ENCODE assay signal across 27 cellular contexts in the genomic region with DNA sequence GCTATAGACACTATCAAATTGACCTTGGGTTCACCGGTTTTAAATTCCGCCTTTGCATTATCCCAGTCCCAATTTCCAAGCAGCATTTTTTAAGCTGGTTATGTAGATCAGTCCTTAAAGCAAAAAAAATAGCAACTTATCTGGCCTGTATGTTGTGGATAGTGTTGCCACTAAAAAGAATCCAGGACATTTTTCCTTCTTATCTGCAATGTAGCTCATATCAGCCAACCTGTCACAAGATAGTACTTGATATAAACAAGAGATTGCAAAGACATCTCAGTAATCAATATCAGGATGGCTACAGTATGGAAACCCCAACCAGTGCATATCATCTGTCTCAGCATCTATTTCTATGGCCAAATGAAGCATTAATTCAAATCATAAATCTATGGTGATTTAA.
DNase-seq lines count a peak whose midpoint lies in the region; ATAC-seq and TF ChIP-seq lines count a peak whose summit lies in the region.
"Had no signal": no experiment of that assay in that cellular context is flagged by ENCODE, and none has a peak within 500 bp of the region (broad histone marks: within the 10 kb centered on the region; RNA-seq: fewer than 3 reads in every experiment).

No MANE protein-coding gene starts in this region.

- H3K4me3 ChIP-seq in IMR-90 (ENCODE audit: insufficient read depth, low read depth, low read length) (no peak overlapping the region), mesenchymal stem cell (ENCODE audit: insufficient read depth in 1 of 2, low read depth in 1 of 2, low read length in 2 of 2) (no peak overlapping the region), psoas muscle (no peak overlapping the region)
- H3K4me3 ChIP-seq: K562, SK-N-MC had no signal

- no peak overlapping the region for H2BK12ac ChIP-seq in mesenchymal stem cell (ENCODE audit: low read length in 2 of 2)

- TF ChIP-seq POLR2A in IMR-90 (IDR thresholded peaks at IDR 0.05; ENCODE audit: low read depth, low read length) = no peak

- H2BK120ac ChIP-seq in IMR-90 (ENCODE audit: low read depth, low read length) (peak overlapping the region; percentile 32; the same call in 1 of the 2 replicates), mesenchymal stem cell (ENCODE audit: low read depth, low read length) (no peak overlapping the region)

- H2BK15ac ChIP-seq in IMR-90 (ENCODE audit: low read depth, low read length) = no peak overlapping the region
- no peak overlapping the region for H2BK15ac ChIP-seq in mesenchymal stem cell (ENCODE audit: low read depth, poor library complexity, severe bottlenecking)

- no peaks in the 10 kb centered on the region for H3K27me3 ChIP-seq in IMR-90 (ENCODE audit: control insufficient read depth, insufficient read depth, low read length)
- no peaks in the 10 kb centered on the region for H3K27me3 ChIP-seq in mesenchymal stem cell (ENCODE audit: control insufficient read depth in 1 of 2, insufficient read depth in 1 of 2, low read length in 2 of 2)
- H3K27me3 ChIP-seq in psoas muscle (ENCODE audit: insufficient read depth in 3 of 3, low read length in 2 of 3) = no peaks in the 10 kb centered on the region
- H3K27me3 ChIP-seq: BE2C had no signal

- no peaks in the 10 kb centered on the region for H3K79me1 ChIP-seq in IMR-90 (ENCODE audit: low read depth in 1 of 2, low read length in 2 of 2)
- H3K79me1 ChIP-seq in mesenchymal stem cell (replicated peaks; ENCODE audit: low read length, poor library complexity, severe bottlenecking) = no peaks in the 10 kb centered on the region

- H3K27me3 Mint-ChIP-seq in activated CD4-positive, alpha-beta memory T cell treated with anti-CD3 and anti-CD28 coated beads for 36 hours = no peaks in the 10 kb centered on the region
- peaks cover 1% of the 10 kb centered on the region for H3K27me3 Mint-ChIP-seq in endothelial cell (ENCODE audit: unreplicated experiment)
- H3K27me3 Mint-ChIP-seq: CD8-positive, alpha-beta memory T cell had no signal

- H2AK9ac ChIP-seq in IMR-90 (replicated peaks; ENCODE audit: low read depth, low read length, poor library complexity) = no peak overlapping the region

- H4K8ac ChIP-seq in IMR-90 (ENCODE audit: low read depth in 2 of 2, low read length in 2 of 2) = peak overlapping the region in 1 of 2 experiments; percentile 36; a peak in 2 of 4 replicates
- H4K8ac ChIP-seq in mesenchymal stem cell (ENCODE audit: low read length) = no peak overlapping the region

- H3K9me3 Mint-ChIP-seq in activated CD4-positive, alpha-beta memory T cell treated with anti-CD3 and anti-CD28 coated beads for 36 hours = no peaks in the 10 kb centered on the region
- H3K9me3 Mint-ChIP-seq in endothelial cell (ENCODE audit: unreplicated experiment) = no peaks in the 10 kb centered on the region
- H3K9me3 Mint-ChIP-seq: CD14-positive monocyte had no signal

- no TSS peak for BruUV-seq in IMR-90 (replicated peaks; lab: Mats Ljungman, UMichigan)

- H3K27ac Mint-ChIP-seq in activated CD4-positive, alpha-beta memory T cell treated with anti-CD3 and anti-CD28 coated beads for 36 hours = no peak overlapping the region
- no peak overlapping the region for H3K27ac Mint-ChIP-seq in endothelial cell (ENCODE audit: unreplicated experiment)
- H3K27ac Mint-ChIP-seq: CD14-positive monocyte; CD8-positive, alpha-beta memory T cell had no signal

- no peak overlapping the region for H3K23ac ChIP-seq in IMR-90 (ENCODE audit: low read depth, low read length)
- H3K23ac ChIP-seq in mesenchymal stem cell (ENCODE audit: low read length in 2 of 2) = no peak overlapping the region

- no peaks in the 10 kb centered on the region for H3K36me3 ChIP-seq in IMR-90 (ENCODE audit: control insufficient read depth, insufficient read depth, low read length)
- no peaks in the 10 kb centered on the region for H3K36me3 ChIP-seq in mesenchymal stem cell (ENCODE audit: control insufficient read depth in 1 of 2, insufficient read depth in 2 of 2, low read depth in 1 of 2, low read length in 2 of 2)
- no peaks in the 10 kb centered on the region for H3K36me3 ChIP-seq in psoas muscle (ENCODE audit: insufficient read depth in 1 of 2, low read depth in 1 of 2)
- H3K36me3 ChIP-seq: BE2C had no signal

- peak overlapping the region; percentile 30; the same call in 1 of the 2 replicates for H3K4ac ChIP-seq in IMR-90 (ENCODE audit: low read depth, low read length)
- H3K4ac ChIP-seq in mesenchymal stem cell (ENCODE audit: low read depth in 1 of 2, low read length in 2 of 2) = no peak overlapping the region

- H2AK5ac ChIP-seq in IMR-90 (ENCODE audit: low read depth, low read length) (no peak overlapping the region), mesenchymal stem cell (ENCODE audit: low read length, severe bottlenecking) (no peak overlapping the region)

- no peaks in the 10 kb centered on the region for H4K20me1 ChIP-seq in IMR-90 (ENCODE audit: insufficient read depth, low read length)

- dilution Hi-C loops in IMR-90 (cut with HindIII; ENCODE audit: low sequenced_read_pairs, unreplicated experiment) = no loop called here

- no CpG with 5 or more reads among the region's 2 CpGs for WGBS in IMR-90 (ENCODE audit: extremely low coverage in 2 of 2, insufficient read length in 1 of 2), 2 experiments
- 82% methylated on average over 2 of the region's 2 CpGs for WGBS in mesenchymal stem cell
- 80 to 86% (median 86%) methylated on average over 2 of the region's 2 CpGs for WGBS in psoas muscle, 3 donors

- peak; percentile 9 for DNase-seq in IMR-90
- DNase-seq in mesenchymal stem cell = peak; percentile 29
- DNase-seq in psoas muscle = no peak
- DNase-seq in activated CD4-positive, alpha-beta memory T cell treated with anti-CD3 and anti-CD28 coated beads for 36 hours = no peak
- no peak for DNase-seq in RWPE1 (ENCODE audit: low spot score)
- no peak for DNase-seq in endothelial cell (ENCODE audit: low spot score)
- DNase-seq: 8988T; ACHN; BE2C; CD8-positive, alpha-beta memory T cell; DMS 273 treated with DMSO at 0.1 percent for 48 hours; DND-41; Kasumi-1; NCI-H1105; NCI-H146; NCI-H1930; NCI-H2107; NCI-H446; NCI-H524 treated with DMSO at 0.1 percent for 48 hours; NCI-H774; SHP77 treated with DMSO at 0.1 percent for 48 hours had no signal

- H3K9ac ChIP-seq in IMR-90 (ENCODE audit: low read depth, low read length) = no peak overlapping the region
- no peak overlapping the region for H3K9ac ChIP-seq in mesenchymal stem cell (ENCODE audit: low read length)

- ATAC-seq in IMR-90 (ENCODE audit: low read depth) = peak; percentile 25
- ATAC-seq in SK-N-SH treated with all-trans-retinoic acid at 6 μM for 48 hours = no peak
- ATAC-seq in psoas muscle = no peak
- ATAC-seq: HepG2, K562, Panc1 had no signal

- peaks cover 6% of the 10 kb centered on the region; the same call in 1 of the 2 replicates for H3K4me1 ChIP-seq in IMR-90 (ENCODE audit: control insufficient read depth, insufficient read depth, low read length)
- no peaks in the 10 kb centered on the region for H3K4me1 ChIP-seq in mesenchymal stem cell (ENCODE audit: control insufficient read depth, insufficient read depth, low read depth, low read length)
- H3K4me1 ChIP-seq in psoas muscle = no peaks in the 10 kb centered on the region

- H3K18ac ChIP-seq in IMR-90 (ENCODE audit: low read depth, low read length) (peak overlapping the region; percentile 74), mesenchymal stem cell (ENCODE audit: low read depth in 1 of 2, low read length in 2 of 2) (peak overlapping the region in 1 of 2 experiments; percentile 28)

- no peaks in the 10 kb centered on the region for H3K36me3 Mint-ChIP-seq in activated CD4-positive, alpha-beta memory T cell treated with anti-CD3 and anti-CD28 coated beads for 36 hours
- H3K36me3 Mint-ChIP-seq in endothelial cell (ENCODE audit: low read depth, unreplicated experiment) = no peaks in the 10 kb centered on the region
- H3K36me3 Mint-ChIP-seq: CD8-positive, alpha-beta memory T cell had no signal

- H3K14ac ChIP-seq in IMR-90 (replicated peaks; ENCODE audit: low read depth, low read length) (no peak overlapping the region), mesenchymal stem cell (ENCODE audit: low read length in 2 of 2) (no peak overlapping the region)

- H3K56ac ChIP-seq in IMR-90 (ENCODE audit: extremely low read depth, insufficient read depth, low read length) = no peak overlapping the region; the same call in 1 of the 2 replicates

- in situ Hi-C loops in IMR-90 (cut with MboI; ENCODE audit: low sequenced_read_pairs) = no loop called here

- H4K91ac ChIP-seq in IMR-90 (ENCODE audit: insufficient read depth, low read depth, low read length) (no peak overlapping the region), mesenchymal stem cell (ENCODE audit: low read length) (no peak overlapping the region)

- H3K9me3 ChIP-seq in IMR-90 (ENCODE audit: control insufficient read depth, insufficient read depth, low read length) (no peaks in the 10 kb centered on the region), mesenchymal stem cell (ENCODE audit: control insufficient read depth, low read length) (no peaks in the 10 kb centered on the region), psoas muscle (no peaks in the 10 kb centered on the region)
- H3K9me3 ChIP-seq: BE2C had no signal

- H2BK20ac ChIP-seq in IMR-90 (ENCODE audit: low read depth, low read length) = peak overlapping the region; percentile 54; the same call in 1 of the 2 replicates

- TF ChIP-seq CTCF in IMR-90 (conservative IDR thresholded peaks at IDR 0.05; ENCODE audit: low read depth, low read length) = no peak
- no peak for TF ChIP-seq CTCF in psoas muscle (IDR thresholded peaks at IDR 0.05)
- TF ChIP-seq CTCF in RWPE1 (conservative IDR thresholded peaks at IDR 0.05; ENCODE audit: low read depth) = no peak
- no peak for TF ChIP-seq CTCF in endothelial cell (IDR thresholded peaks at IDR 0.05; ENCODE audit: unreplicated experiment)

- intact Hi-C loops in IMR-90 (cut with micrococcal nuclease) (no loop called here), psoas muscle (cut with DNase I) (no loop called here)
- intact Hi-C loops in activated CD4-positive, alpha-beta memory T cell treated with anti-CD3 and anti-CD28 coated beads for 36 hours (cut with micrococcal nuclease) = no loop called here

- no peak for TF ChIP-seq RAD21 in IMR-90 (IDR thresholded peaks at IDR 0.05; ENCODE audit: low read length)

- H2AFZ ChIP-seq in IMR-90 (replicated peaks; ENCODE audit: low read length, poor library complexity) = no peak overlapping the region
- no peak overlapping the region for H2AFZ ChIP-seq in mesenchymal stem cell (ENCODE audit: low read depth, low read length)

- no peak overlapping the region for H3K4me2 ChIP-seq in IMR-90 (ENCODE audit: low read depth, low read length)
- H3K4me2 ChIP-seq in mesenchymal stem cell (ENCODE audit: low read length, poor library complexity, severe bottlenecking) = no peak overlapping the region

- CTCF ChIA-PET in IMR-90 (lab: Yijun Ruan, JAX) = no interaction called here
- CTCF ChIA-PET in activated CD4-positive, alpha-beta memory T cell treated with anti-CD3 and anti-CD28 coated beads for 36 hours (lab: Charles Lee) = interaction anchor here (0.7 kb wide), 1 partner anchor 241 kb away, joined by 3 read pairs; the partner anchor contains the start of gene DACH1
- CTCF ChIA-PET in RWPE1 (lab: Yijun Ruan, JAX) = no interaction called here

- peak overlapping the region; percentile 35; the same call in 1 of the 2 replicates for H3K27ac ChIP-seq in IMR-90 (ENCODE audit: insufficient read depth, low read length)
- no peak overlapping the region for H3K27ac ChIP-seq in mesenchymal stem cell (ENCODE audit: low read length, poor library complexity, severe bottlenecking)
- H3K27ac ChIP-seq in psoas muscle = peak overlapping the region; percentile 25
- no peak overlapping the region for H3K27ac ChIP-seq in RWPE1
- H3K27ac ChIP-seq: SK-N-MC had no signal

- H3K9me1 ChIP-seq in IMR-90 (ENCODE audit: insufficient read depth, low read length) = peaks cover 2% of the 10 kb centered on the region; the same call in 1 of the 2 replicates

- H4K5ac ChIP-seq in IMR-90 (ENCODE audit: low read depth, low read length) = peak overlapping the region; percentile 54

- H2BK5ac ChIP-seq in IMR-90 (ENCODE audit: low read depth, low read length, poor library complexity, severe bottlenecking) (peak overlapping the region; percentile 3), mesenchymal stem cell (ENCODE audit: low read depth, low read length, poor library complexity, severe bottlenecking) (no peak overlapping the region)

- POLR2A ChIA-PET in IMR-90 (lab: Charles Lee; ENCODE audit: unreplicated experiment) (interaction anchor here (0.6 kb wide), 1 partner anchor 141 kb away, joined by 3 read pairs; no protein-coding TSS in a partner anchor), RWPE1 (lab: Yijun Ruan, JAX; ENCODE audit: low non-redundant PET) (no interaction called here)
- POLR2A ChIA-PET in activated CD4-positive, alpha-beta memory T cell treated with anti-CD3 and anti-CD28 coated beads for 36 hours (lab: Charles Lee) = no interaction called here

- H3K4me3 Mint-ChIP-seq in activated CD4-positive, alpha-beta memory T cell treated with anti-CD3 and anti-CD28 coated beads for 36 hours = no peak overlapping the region
- no peak overlapping the region for H3K4me3 Mint-ChIP-seq in endothelial cell (ENCODE audit: unreplicated experiment)
- H3K4me3 Mint-ChIP-seq: CD14-positive monocyte; CD8-positive, alpha-beta memory T cell had no signal

- no peaks in the 10 kb centered on the region for H3K4me1 Mint-ChIP-seq in activated CD4-positive, alpha-beta memory T cell treated with anti-CD3 and anti-CD28 coated beads for 36 hours (ENCODE audit: low read depth)
- peaks cover 39% of the 10 kb centered on the region for H3K4me1 Mint-ChIP-seq in endothelial cell (ENCODE audit: unreplicated experiment)
- H3K4me1 Mint-ChIP-seq: CD8-positive, alpha-beta memory T cell had no signal

Comparison
In these comparisons a context has a peak if more than half of its experiments do, and no peak if none do; other contexts are left out.
1. DNase-seq: peak in IMR-90 (single experiment) and mesenchymal stem cell (single experiment); none in psoas muscle (0 of 2), activated CD4-positive, alpha-beta memory T cell treated with anti-CD3 and anti-CD28 coated beads for 36 hours (single experiment), RWPE1 (single experiment) and endothelial cell (single experiment).
2. H3K27ac ChIP-seq: peak in IMR-90 (single experiment) and psoas muscle (single experiment); none in mesenchymal stem cell (single experiment) and RWPE1 (single experiment).